22 cellular contexts compared by ENCODE assay signal in the genomic region with DNA sequence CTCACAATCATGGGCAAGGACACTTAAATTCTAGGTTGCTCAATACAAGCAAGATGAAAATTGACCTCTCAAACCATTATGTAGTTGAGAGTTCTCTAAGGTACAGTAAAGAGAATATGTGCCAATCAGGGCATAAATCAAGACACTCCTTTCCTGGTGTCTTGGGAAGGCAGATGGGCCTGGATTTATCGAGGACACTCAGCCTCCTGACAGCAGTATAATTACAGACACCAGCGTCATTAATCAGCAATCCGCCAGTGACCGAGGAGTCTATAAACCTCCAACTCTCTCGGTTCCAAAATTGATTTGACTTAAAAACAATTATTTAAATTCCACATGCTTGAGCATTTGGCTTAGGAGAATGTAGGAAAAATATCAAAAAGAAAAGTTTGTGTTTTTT.
"Had no signal": no experiment of that assay in that cellular context is flagged by ENCODE, and none has a peak within 500 bp of the region (broad histone marks: within the 10 kb centered on the region; RNA-seq: fewer than 3 reads in every experiment).

No MANE protein-coding gene starts in this region.

- H3K4me3 ChIP-seq: dorsolateral prefrontal cortex, esophagus squamous epithelium, hepatocyte, sigmoid colon, skin epidermis, suprapubic skin, thyroid gland, upper lobe of left lung had no signal

- ATAC-seq: left colon; naive thymus-derived CD4-positive, alpha-beta T cell had no signal

- FAIRE-seq: endometrium had no signal

- H3K9me3 ChIP-seq: esophagus squamous epithelium, neutrophil, sigmoid colon, suprapubic skin, thyroid gland, upper lobe of left lung had no signal

- H3K4me1 ChIP-seq: sigmoid colon had no signal

- H3K36me3 ChIP-seq: esophagus squamous epithelium, neutrophil, sigmoid colon, suprapubic skin, thyroid gland, upper lobe of left lung had no signal

- DNase-seq: cortex of kidney; dorsolateral prefrontal cortex; effector memory CD4-positive, alpha-beta T cell; esophagus squamous epithelium; foreskin fibroblast; head of caudate nucleus; left colon; mammary epithelial cell; naive thymus-derived CD4-positive, alpha-beta T cell; nephron progenitor cell; posterior cingulate gyrus; sigmoid colon; stimulated activated CD4-positive, alpha-beta T cell treated with anti-CD3 and anti-CD28 coated beads, Interleukin-2, amount 100 ng/mL, for 24 hours; stimulated activated naive CD4-positive, alpha-beta T cell; thyroid gland; upper lobe of left lung had no signal

- H3K27ac ChIP-seq: dorsolateral prefrontal cortex, epithelial cell of prostate, hepatocyte, neutrophil, suprapubic skin, thyroid gland had no signal

- H3K27me3 ChIP-seq: dorsolateral prefrontal cortex, esophagus squamous epithelium, hepatocyte, neutrophil, sigmoid colon, suprapubic skin, thyroid gland, upper lobe of left lung had no signal
